1 cellular context compared by ENCODE assay signal in the genomic region with DNA sequence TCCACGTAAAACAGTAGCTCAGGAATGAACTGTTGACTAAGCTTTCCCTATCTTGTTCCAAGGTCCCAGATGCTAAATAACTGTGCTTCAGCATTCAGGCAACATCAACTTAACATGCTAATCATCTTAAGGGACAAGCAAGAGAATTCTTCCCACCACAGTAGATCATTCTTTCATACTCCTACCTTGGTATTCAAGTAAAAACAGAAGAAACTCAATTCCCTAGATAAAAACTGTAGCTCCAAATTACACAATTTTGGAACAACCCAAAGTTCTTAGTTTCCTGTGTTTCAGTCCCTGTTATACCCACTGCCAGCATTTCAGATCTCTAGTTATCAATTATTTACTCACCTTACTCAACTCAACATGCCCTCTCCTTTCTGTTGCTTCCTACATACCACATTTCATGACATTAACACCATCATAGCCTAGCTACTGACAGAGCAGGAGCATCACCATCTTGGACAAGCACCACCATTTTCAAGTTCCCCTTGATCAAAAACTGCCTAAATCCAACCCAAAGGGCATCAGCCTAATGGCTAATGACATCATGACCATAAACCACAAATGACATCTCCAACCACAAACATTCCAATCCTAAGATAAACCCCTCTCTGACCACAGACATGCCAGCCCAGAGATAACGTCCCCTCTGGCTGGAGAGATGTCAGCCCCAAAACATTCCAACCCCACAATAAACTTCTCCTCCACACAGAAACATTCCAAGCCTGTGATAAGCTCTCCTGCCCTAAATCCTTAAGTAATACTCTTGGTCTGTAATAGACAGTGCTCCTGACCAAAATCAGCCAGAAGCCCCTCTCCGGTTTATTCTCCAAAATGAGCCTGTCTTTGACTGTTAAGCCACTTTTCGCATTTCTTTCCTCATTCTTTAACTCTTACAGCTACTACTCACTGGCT.
TF ChIP-seq lines count a peak whose summit lies in the region.

No MANE protein-coding gene starts in this region.

TF ChIP-seq in K562, 482 proteins besides CTCF, POLR2A, EP300 and RAD21 (continued from another document and continues in another):
- TF ChIP-seq ATF7 (IDR thresholded peaks at IDR 0.05) (peak; percentile 98), HLTF (IDR thresholded peaks at IDR 0.05) (no peak), PML (IDR thresholded peaks at IDR 0.05; ENCODE audit: low read length) (peak; percentile 81), FUS (optimal IDR thresholded peaks at IDR 0.05; ENCODE audit: low read depth, low read length) (no peak), MCM3 (IDR thresholded peaks at IDR 0.05) (no peak), SMARCA5 (IDR thresholded peaks at IDR 0.05) (no peak), NCOR1 (IDR thresholded peaks at IDR 0.05) (peak; percentile 95), CBX8 (IDR thresholded peaks at IDR 0.05; ENCODE audit: borderline replicate concordance, extremely low read depth, low read depth, low read length, poor library complexity, severe bottlenecking) (no peak), ZFP1 (CRISPR knock-in tag; IDR thresholded peaks at IDR 0.05) (no peak), JUNB (CRISPR knock-in tag; conservative IDR thresholded peaks at IDR 0.05) (peak; percentile 65), FOXP4 (CRISPR knock-in tag; IDR thresholded peaks at IDR 0.05; ENCODE audit: borderline replicate concordance) (no peak), CBX3 (IDR thresholded peaks at IDR 0.05; ENCODE audit: borderline replicate concordance in 1 of 2, low read length in 2 of 2) (peak in 1 of 2 experiments; percentile 59; a peak in 1 of 3 replicates), ZNF3 (CRISPR knock-in tag; IDR thresholded peaks at IDR 0.05) (no peak), CC2D1A (IDR thresholded peaks at IDR 0.05) (peak; percentile 73), HMGN3 (IDR thresholded peaks at IDR 0.05; ENCODE audit: borderline replicate concordance, extremely low read depth, insufficient read length, low read depth, low read length) (no peak), NCOA2 (IDR thresholded peaks at IDR 0.05; ENCODE audit: partially characterized antibody in 2 of 2) (peak in 1 of 2 experiments; percentile 66), JUND (IDR thresholded peaks at IDR 0.05; ENCODE audit: borderline replicate concordance, low read depth, low read length) (peak; percentile 93), JUND (tag; IDR thresholded peaks at IDR 0.05; ENCODE audit: borderline replicate concordance, low read depth, low read length) (peak; percentile 96), ZNF707 (CRISPR knock-in tag; conservative IDR thresholded peaks at IDR 0.05) (no peak), PRPF4 (IDR thresholded peaks at IDR 0.05; ENCODE audit: insufficient read depth, low read depth, low read length, poor library complexity, severe bottlenecking) (no peak), SMC3 (conservative IDR thresholded peaks at IDR 0.05; ENCODE audit: insufficient read depth, low read depth, low read length) (no peak), ZNF324 (CRISPR knock-in tag; IDR thresholded peaks at IDR 0.05) (no peak), TCF3 (CRISPR knock-in tag; IDR thresholded peaks at IDR 0.05) (peak; percentile 92), KDM1A (IDR thresholded peaks at IDR 0.05) (peak; percentile 99 to 100), SP1 (CRISPR knock-in tag; IDR thresholded peaks at IDR 0.05) (no peak; the same call in 1 of the 2 replicates), ZNF253 (CRISPR knock-in tag; conservative IDR thresholded peaks at IDR 0.05) (no peak), E2F1 (CRISPR knock-in tag; IDR thresholded peaks at IDR 0.05) (no peak), ETV5 (CRISPR knock-in tag; IDR thresholded peaks at IDR 0.05; ENCODE audit: low read depth) (0 out of 2 replicates have a peak, but pooled peaks have one; percentile 48), GTF3C2 (IDR thresholded peaks at IDR 0.05; ENCODE audit: borderline replicate concordance, extremely low read depth, insufficient read length) (no peak), NFE2L1 (tag; IDR thresholded peaks at IDR 0.05; ENCODE audit: borderline replicate concordance, low read depth) (no peak), ZNF778 (CRISPR knock-in tag; IDR thresholded peaks at IDR 0.05) (no peak), RNF2 (IDR thresholded peaks at IDR 0.05) (peak; percentile 88), FOS (IDR thresholded peaks at IDR 0.05; ENCODE audit: extremely low read depth, insufficient read length) (no peak), NFIC (IDR thresholded peaks at IDR 0.05) (peak; percentile 70), SNAPC5 (CRISPR knock-in tag; IDR thresholded peaks at IDR 0.05) (no peak), GABPB2 (CRISPR knock-in tag; conservative IDR thresholded peaks at IDR 0.05) (no peak), U2AF1 (optimal IDR thresholded peaks at IDR 0.05; ENCODE audit: low read depth, low read length) (no peak), ARID2 (IDR thresholded peaks at IDR 0.05) (no peak), CBFB (CRISPR knock-in tag; IDR thresholded peaks at IDR 0.05) (peak; percentile 99), ZSCAN32 (CRISPR knock-in tag; IDR thresholded peaks at IDR 0.05) (no peak), ZNF277 (CRISPR knock-in tag; IDR thresholded peaks at IDR 0.05; ENCODE audit: borderline replicate concordance) (no peak), KAT8 (IDR thresholded peaks at IDR 0.05; ENCODE audit: low read depth) (no peak), ZNF79 (CRISPR knock-in tag; IDR thresholded peaks at IDR 0.05; ENCODE audit: low read depth) (0 out of 2 replicates have a peak, but pooled peaks have one; percentile 43), PHB2 (IDR thresholded peaks at IDR 0.05; ENCODE audit: low read depth) (no peak; the same call in 1 of the 2 replicates), C11orf30 (IDR thresholded peaks at IDR 0.05; ENCODE audit: low read depth) (no peak), BRCA1 (IDR thresholded peaks at IDR 0.05) (no peak), BRCA1 (CRISPR knock-in tag; IDR thresholded peaks at IDR 0.05) (no peak), U2AF2 (optimal IDR thresholded peaks at IDR 0.05; ENCODE audit: low read depth, low read length) (no peak), ZNF830 (CRISPR knock-in tag; IDR thresholded peaks at IDR 0.05) (no peak), ZNF696 (CRISPR knock-in tag; conservative IDR thresholded peaks at IDR 0.05) (no peak), SIRT6 (IDR thresholded peaks at IDR 0.05; ENCODE audit: low read depth, low read length) (no peak), ZFPM2 (CRISPR knock-in tag; IDR thresholded peaks at IDR 0.05) (no peak), BCL6 (CRISPR knock-in tag; IDR thresholded peaks at IDR 0.05) (peak; percentile 61; the same call in 1 of the 2 replicates), XRCC4 (IDR thresholded peaks at IDR 0.05; ENCODE audit: extremely low read depth, insufficient read depth, insufficient read length) (no peak), ZNF584 (CRISPR knock-in tag; IDR thresholded peaks at IDR 0.05; ENCODE audit: low read depth) (peak; percentile 93; the same call in 1 of the 2 replicates)
- TF ChIP-seq, protein P1, sequence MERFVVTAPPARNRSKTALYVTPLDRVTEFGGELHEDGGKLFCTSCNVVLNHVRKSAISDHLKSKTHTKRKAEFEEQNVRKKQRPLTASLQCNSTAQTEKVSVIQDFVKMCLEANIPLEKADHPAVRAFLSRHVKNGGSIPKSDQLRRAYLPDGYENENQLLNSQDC (CRISPR knock-in tag; IDR thresholded peaks at IDR 0.05) = no peak
- TF ChIP-seq, protein P2, sequence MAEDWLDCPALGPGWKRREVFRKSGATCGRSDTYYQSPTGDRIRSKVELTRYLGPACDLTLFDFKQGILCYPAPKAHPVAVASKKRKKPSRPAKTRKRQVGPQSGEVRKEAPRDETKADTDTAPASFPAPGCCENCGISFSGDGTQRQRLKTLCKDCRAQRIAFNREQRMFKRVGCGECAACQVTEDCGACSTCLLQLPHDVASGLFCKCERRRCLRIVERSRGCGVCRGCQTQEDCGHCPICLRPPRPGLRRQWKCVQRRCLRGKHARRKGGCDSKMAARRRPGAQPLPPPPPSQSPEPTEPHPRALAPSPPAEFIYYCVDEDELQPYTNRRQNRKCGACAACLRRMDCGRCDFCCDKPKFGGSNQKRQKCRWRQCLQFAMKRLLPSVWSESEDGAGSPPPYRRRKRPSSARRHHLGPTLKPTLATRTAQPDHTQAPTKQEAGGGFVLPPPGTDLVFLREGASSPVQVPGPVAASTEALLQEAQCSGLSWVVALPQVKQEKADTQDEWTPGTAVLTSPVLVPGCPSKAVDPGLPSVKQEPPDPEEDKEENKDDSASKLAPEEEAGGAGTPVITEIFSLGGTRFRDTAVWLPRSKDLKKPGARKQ (CRISPR knock-in tag; IDR thresholded peaks at IDR 0.05) = no peak
- TF ChIP-seq, protein P3, sequence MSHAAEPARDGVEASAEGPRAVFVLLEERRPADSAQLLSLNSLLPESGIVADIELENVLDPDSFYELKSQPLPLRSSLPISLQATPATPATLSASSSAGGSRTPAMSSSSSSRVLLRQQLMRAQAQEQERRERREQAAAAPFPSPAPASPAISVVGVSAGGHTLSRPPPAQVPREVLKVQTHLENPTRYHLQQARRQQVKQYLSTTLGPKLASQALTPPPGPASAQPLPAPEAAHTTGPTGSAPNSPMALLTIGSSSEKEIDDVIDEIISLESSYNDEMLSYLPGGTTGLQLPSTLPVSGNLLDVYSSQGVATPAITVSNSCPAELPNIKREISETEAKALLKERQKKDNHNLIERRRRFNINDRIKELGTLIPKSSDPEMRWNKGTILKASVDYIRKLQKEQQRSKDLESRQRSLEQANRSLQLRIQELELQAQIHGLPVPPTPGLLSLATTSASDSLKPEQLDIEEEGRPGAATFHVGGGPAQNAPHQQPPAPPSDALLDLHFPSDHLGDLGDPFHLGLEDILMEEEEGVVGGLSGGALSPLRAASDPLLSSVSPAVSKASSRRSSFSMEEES (CRISPR knock-in tag; IDR thresholded peaks at IDR 0.05) = no peak
- TF ChIP-seq, protein P4, sequence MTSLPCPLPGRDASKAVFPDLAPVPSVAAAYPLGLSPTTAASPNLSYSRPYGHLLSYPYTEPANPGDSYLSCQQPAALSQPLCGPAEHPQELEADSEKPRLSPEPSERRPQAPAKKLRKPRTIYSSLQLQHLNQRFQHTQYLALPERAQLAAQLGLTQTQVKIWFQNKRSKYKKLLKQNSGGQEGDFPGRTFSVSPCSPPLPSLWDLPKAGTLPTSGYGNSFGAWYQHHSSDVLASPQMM (CRISPR knock-in tag; IDR thresholded peaks at IDR 0.05) = no peak
- TF ChIP-seq, protein P5, sequence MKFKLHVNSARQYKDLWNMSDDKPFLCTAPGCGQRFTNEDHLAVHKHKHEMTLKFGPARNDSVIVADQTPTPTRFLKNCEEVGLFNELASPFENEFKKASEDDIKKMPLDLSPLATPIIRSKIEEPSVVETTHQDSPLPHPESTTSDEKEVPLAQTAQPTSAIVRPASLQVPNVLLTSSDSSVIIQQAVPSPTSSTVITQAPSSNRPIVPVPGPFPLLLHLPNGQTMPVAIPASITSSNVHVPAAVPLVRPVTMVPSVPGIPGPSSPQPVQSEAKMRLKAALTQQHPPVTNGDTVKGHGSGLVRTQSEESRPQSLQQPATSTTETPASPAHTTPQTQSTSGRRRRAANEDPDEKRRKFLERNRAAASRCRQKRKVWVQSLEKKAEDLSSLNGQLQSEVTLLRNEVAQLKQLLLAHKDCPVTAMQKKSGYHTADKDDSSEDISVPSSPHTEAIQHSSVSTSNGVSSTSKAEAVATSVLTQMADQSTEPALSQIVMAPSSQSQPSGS (CRISPR knock-in tag; IDR thresholded peaks at IDR 0.05) = no peak
